In the genomic region with DNA sequence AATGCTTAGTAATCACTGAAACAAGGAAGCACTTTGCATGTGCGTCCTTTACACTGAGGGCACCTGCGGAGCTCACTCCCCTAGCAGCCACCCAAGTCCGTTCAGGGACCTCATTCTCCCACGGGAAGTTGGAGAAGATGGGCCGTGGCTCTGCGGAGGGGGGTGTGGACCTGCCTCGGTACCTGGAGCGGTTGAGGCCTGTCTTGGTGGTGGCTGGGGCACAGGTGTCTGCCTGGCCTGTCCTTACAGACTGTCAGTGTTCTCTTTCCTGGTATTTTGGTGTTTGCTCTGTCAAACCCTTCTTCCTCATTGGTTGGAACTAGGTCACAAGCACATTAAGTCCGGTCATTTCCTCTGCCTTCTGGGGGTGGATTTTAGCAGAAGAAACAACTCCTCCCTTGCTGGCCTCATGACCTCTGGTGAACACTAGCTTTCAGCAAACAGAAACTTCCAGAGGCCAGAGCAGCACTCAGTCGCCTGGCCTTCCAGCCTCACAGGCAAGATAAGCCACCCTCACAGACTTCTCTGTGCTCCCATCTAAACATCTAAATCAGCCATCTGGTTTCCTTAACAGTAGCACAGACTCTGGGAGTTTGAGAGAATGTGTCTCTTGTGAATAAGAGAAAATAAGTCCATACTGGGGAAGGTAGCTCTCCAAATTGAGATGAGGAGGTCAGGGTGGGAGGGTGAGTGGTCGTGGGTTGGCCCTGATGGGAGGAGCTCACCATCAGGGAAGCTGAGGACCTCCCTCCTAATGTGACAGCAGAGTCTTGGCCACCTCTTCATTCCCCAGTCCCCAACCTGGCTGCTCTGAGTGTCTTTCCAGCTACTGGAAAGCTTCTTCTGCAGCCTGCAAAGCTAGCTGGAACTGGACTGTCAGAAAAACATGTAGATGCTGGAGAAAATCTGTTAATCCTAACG, we compare ENCODE assay signal across 8 cellular contexts. TPM values are rescaled to one million over a fixed set of nuclear protein-coding genes. Genes with fewer than 3 reads are reported as not detected.
DNase-seq lines count a peak whose midpoint lies in the region; ATAC-seq and TF ChIP-seq lines count a peak whose summit lies in the region.

No MANE protein-coding gene starts in this region.

- H3K4me1 ChIP-seq in BLaER1: peaks cover 29% of the 10 kb centered on the region
- no peaks in the 10 kb centered on the region for H3K4me1 ChIP-seq in naive thymus-derived CD4-positive, alpha-beta T cell (ENCODE audit: control insufficient read depth in 2 of 2, insufficient read depth in 2 of 2, low read length in 2 of 2)

- peaks cover 4 to 27% (median 13%) of the 10 kb centered on the region in 5 donors for H3K36me3 Mint-ChIP-seq in naive thymus-derived CD4-positive, alpha-beta T cell

- CTCF ChIA-PET in naive thymus-derived CD4-positive, alpha-beta T cell (lab: Charles Lee): interaction anchor here (1.0 kb wide), 1 partner anchor 84 kb away, joined by 3 read pairs; no protein-coding TSS in a partner anchor
- CTCF ChIA-PET in HEK293T (lab: Yijun Ruan, JAX): interaction anchor here (1.9 kb wide), 1 partner anchor 18 kb away, joined by 10 read pairs; no protein-coding TSS in a partner anchor

- H3K4me2 ChIP-seq in BLaER1: peak overlapping the region; percentile 26; the same call in 1 of the 2 replicates

- peaks cover 53% of the 10 kb centered on the region for H4K20me1 ChIP-seq in BLaER1

- peak; percentile 91 for ATAC-seq in naive thymus-derived CD4-positive, alpha-beta T cell
- ATAC-seq in HG03039 (IDR thresholded peaks at IDR 0.05; ENCODE audit: unreplicated experiment): no peak

- no peaks in the 10 kb centered on the region for H3K27me3 ChIP-seq in BLaER1
- no peaks in the 10 kb centered on the region for H3K27me3 ChIP-seq in naive thymus-derived CD4-positive, alpha-beta T cell (ENCODE audit: control insufficient read depth in 2 of 2, insufficient read depth in 2 of 2, low read length in 2 of 2)

- H3K27ac ChIP-seq in BLaER1: no peak overlapping the region
- no peak overlapping the region for H3K27ac ChIP-seq in naive thymus-derived CD4-positive, alpha-beta T cell (ENCODE audit: low read depth, low read length)

- peak overlapping the region in 1 of 10 donors; percentile 30 for H3K4me3 Mint-ChIP-seq in naive thymus-derived CD4-positive, alpha-beta T cell

- peaks cover 85% of the 10 kb centered on the region for H3K36me3 ChIP-seq in BLaER1
- H3K36me3 ChIP-seq in naive thymus-derived CD4-positive, alpha-beta T cell (ENCODE audit: control insufficient read depth in 2 of 3, insufficient read depth in 3 of 3, low read length in 3 of 3): peaks cover 0 to 26% (median 7%) of the 10 kb centered on the region in 3 experiments

- H3K4me1 Mint-ChIP-seq in naive thymus-derived CD4-positive, alpha-beta T cell: peaks cover 10 to 41% (median 35%) of the 10 kb centered on the region in 7 donors

- no peaks in the 10 kb centered on the region for H3K27me3 Mint-ChIP-seq in naive thymus-derived CD4-positive, alpha-beta T cell

- peak; percentile 80 for DNase-seq in MV-4-11 (lab: John Stamatoyannopoulos, UW)
- DNase-seq in epidermal melanocyte (ENCODE audit: insufficient read length, low spot score): peak; percentile 43
- no peak for DNase-seq in naive thymus-derived CD4-positive, alpha-beta T cell
- DNase-seq in HEK293T (ENCODE audit: extremely low spot score): no peak
- DNase-seq in NCI-H226: no peak
- DNase-seq in glomerular visceral epithelial cell (ENCODE audit: extremely low spot score): no peak

- intact Hi-C loops in naive thymus-derived CD4-positive, alpha-beta T cell (cut with micrococcal nuclease): no loop called here

- POLR2A ChIA-PET in naive thymus-derived CD4-positive, alpha-beta T cell (lab: Charles Lee): no interaction called here
- POLR2A ChIA-PET in HEK293T (lab: Yijun Ruan, JAX): interaction anchor here (0.6 to 2.3 kb wide), 3 partner anchors 8 to 11 kb away, joined by 3 to 8 read pairs (median 4); a partner anchor contains a TSS

- H3K9me3 Mint-ChIP-seq in naive thymus-derived CD4-positive, alpha-beta T cell: no peaks in the 10 kb centered on the region

- H3K9ac ChIP-seq in BLaER1: peak overlapping the region; percentile 20; the same call in 1 of the 2 replicates

- H3K27ac Mint-ChIP-seq in naive thymus-derived CD4-positive, alpha-beta T cell: peak overlapping the region in 4 of 9 donors; percentile 45 to 79 (median 62)

- H3K9me3 ChIP-seq in BLaER1: no peaks in the 10 kb centered on the region
- H3K9me3 ChIP-seq in naive thymus-derived CD4-positive, alpha-beta T cell (ENCODE audit: control insufficient read depth in 2 of 3, low read length in 3 of 3): no peaks in the 10 kb centered on the region

- no peak overlapping the region for H3K4me3 ChIP-seq in BLaER1
- H3K4me3 ChIP-seq in naive thymus-derived CD4-positive, alpha-beta T cell (ENCODE audit: low read length): no peak overlapping the region

TF ChIP-seq in HEK293T, 16 proteins besides CTCF, POLR2A, EP300 and RAD21:
- no peak for TF ChIP-seq LEF1 (IDR thresholded peaks at IDR 0.05; ENCODE audit: borderline replicate concordance)
- TF ChIP-seq, protein P1, sequence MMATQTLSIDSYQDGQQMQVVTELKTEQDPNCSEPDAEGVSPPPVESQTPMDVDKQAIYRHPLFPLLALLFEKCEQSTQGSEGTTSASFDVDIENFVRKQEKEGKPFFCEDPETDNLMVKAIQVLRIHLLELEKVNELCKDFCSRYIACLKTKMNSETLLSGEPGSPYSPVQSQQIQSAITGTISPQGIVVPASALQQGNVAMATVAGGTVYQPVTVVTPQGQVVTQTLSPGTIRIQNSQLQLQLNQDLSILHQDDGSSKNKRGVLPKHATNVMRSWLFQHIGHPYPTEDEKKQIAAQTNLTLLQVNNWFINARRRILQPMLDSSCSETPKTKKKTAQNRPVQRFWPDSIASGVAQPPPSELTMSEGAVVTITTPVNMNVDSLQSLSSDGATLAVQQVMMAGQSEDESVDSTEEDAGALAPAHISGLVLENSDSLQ (IDR thresholded peaks at IDR 0.05): no peak
- TF ChIP-seq FOXM1 (IDR thresholded peaks at IDR 0.05; ENCODE audit: borderline replicate concordance): no peak
- no peak for TF ChIP-seq SP1 (IDR thresholded peaks at IDR 0.05)
- no peak for TF ChIP-seq L3MBTL2 (conservative IDR thresholded peaks at IDR 0.05)
TF ChIP-seq in HEK293T: peak in this region for 0.

RNA-seq across cellular contexts. Expression of a gene that starts 8.6 kb away (rescaled TPM):
- total RNA-seq in naive thymus-derived CD4-positive, alpha-beta T cell: 10 to 100 TPM; 15.2 to 32.8 (median 25.4) TPM
- polyA plus RNA-seq in naive thymus-derived CD4-positive, alpha-beta T cell: 10 to 100 TPM; 15.9 to 22.8 TPM

RNA-seq across cellular contexts. Expression of a gene that starts 8.8 kb away (rescaled TPM):
- 100 to 1,000 TPM; 120 to 181 (median 168) TPM for total RNA-seq in naive thymus-derived CD4-positive, alpha-beta T cell
- 10 to 100 TPM; 40.1 to 91.7 TPM for polyA plus RNA-seq in naive thymus-derived CD4-positive, alpha-beta T cell

RNA-seq across cellular contexts. Expression of a gene that starts 49.8 kb away (rescaled TPM):
- total RNA-seq in naive thymus-derived CD4-positive, alpha-beta T cell: 10 to 100 TPM; 38.9 to 82.7 (median 77.8) TPM
- polyA plus RNA-seq in naive thymus-derived CD4-positive, alpha-beta T cell: 10 to 100 TPM; 44.7 to 65.8 TPM

Comparison
In these comparisons a context has a peak if more than half of its experiments do, and no peak if none do; other contexts are left out.
1. DNase-seq: peak in MV-4-11 (single experiment) and epidermal melanocyte (single experiment); none in naive thymus-derived CD4-positive, alpha-beta T cell (0 of 9), HEK293T (single experiment), NCI-H226 (single experiment) and glomerular visceral epithelial cell (single experiment).